17 cellular contexts compared by ENCODE assay signal in the genomic region with DNA sequence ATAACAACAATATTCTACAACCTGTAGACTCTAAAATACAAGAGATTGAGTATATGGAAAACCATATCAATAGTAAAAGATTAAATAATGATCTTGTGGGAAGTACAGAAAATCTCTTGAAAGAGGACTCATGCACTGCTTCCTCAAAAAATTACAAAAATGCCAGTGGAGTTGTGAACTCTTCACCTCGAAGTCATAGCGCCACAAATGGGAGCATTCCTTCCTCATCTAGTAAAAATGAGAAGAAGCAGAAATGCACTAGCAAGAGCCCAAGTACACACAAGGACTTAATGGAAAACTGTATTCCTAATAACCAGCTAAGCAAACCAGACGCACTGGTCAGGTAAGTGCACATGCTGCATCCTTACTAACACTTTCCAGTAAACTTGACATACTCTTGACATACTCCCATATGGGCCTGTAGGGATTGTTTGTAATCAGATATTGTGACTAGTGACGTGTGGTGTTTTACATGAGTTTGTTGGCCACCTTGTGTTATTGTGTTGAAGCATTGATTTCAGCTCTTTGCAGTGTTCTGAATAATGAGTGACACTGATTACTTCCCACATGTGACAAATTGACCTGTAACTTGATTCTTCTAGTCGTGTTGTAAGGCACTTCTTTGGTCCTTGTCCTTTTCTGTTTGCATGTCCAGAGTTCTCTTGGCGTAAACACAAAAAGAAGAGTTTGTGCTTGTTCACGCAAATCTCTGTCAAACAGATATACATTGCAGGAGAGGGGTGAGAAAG. TPM values are rescaled to one million over a fixed set of nuclear protein-coding genes. Genes with fewer than 3 reads are reported as not detected.
DNase-seq lines count a peak whose midpoint lies in the region; ATAC-seq and TF ChIP-seq lines count a peak whose summit lies in the region.
"Had no signal": no experiment of that assay in that cellular context is flagged by ENCODE, and none has a peak within 500 bp of the region (broad histone marks: within the 10 kb centered on the region; RNA-seq: fewer than 3 reads in every experiment).

No MANE protein-coding gene starts in this region.

- H3K9me3 ChIP-seq in skeletal muscle tissue (ENCODE audit: control insufficient read depth in 3 of 3, low read length in 3 of 3): no peaks in the 10 kb centered on the region
- H3K9me3 ChIP-seq: A549, adrenal gland had no signal

- no peaks in the 10 kb centered on the region for H3K27me3 ChIP-seq in skeletal muscle tissue (ENCODE audit: control insufficient read depth in 3 of 3, insufficient read depth in 3 of 3, low read length in 3 of 3)
- H3K27me3 ChIP-seq: adrenal gland had no signal

- peak overlapping the region; percentile 54 for H3K27ac ChIP-seq in skeletal muscle tissue (ENCODE audit: low read depth, low read length)
- H3K27ac ChIP-seq: A549, adrenal gland, SK-N-MC, WERI-Rb-1 had no signal

- H3K4me1 ChIP-seq in skeletal muscle tissue (ENCODE audit: control insufficient read depth in 3 of 3, insufficient read depth in 3 of 3, low read length in 3 of 3): peaks cover 17 to 34% (median 23%) of the 10 kb centered on the region in 3 donors
- H3K4me1 ChIP-seq: A549 had no signal

- TF ChIP-seq POLR2A in erythroblast (IDR thresholded peaks at IDR 0.05; ENCODE audit: low read length): no peak

- DNase-seq in SIG-M5 treated with dmso at 0.1 percent for 504 hours (lab: John Stamatoyannopoulos, UW; ENCODE audit: unreplicated experiment) (peak; percentile 58), SIG-M5 (lab: John Stamatoyannopoulos, UW) (no peak), NOMO-1 treated with DMSO at 0.1 percent for 48 hours (lab: John Stamatoyannopoulos, UW; ENCODE audit: unreplicated experiment) (peak; percentile 51), epithelial cell of esophagus (ENCODE audit: low read depth) (peak; percentile 22), erythroblast (lab: John Stamatoyannopoulos, UW) (no peak)
- no peak for DNase-seq in activated CD4-positive, alpha-beta T cell treated with anti-CD3 and anti-CD28 coated beads, Interleukin-2, amount 50 U/mL, for 4 hours
- DNase-seq: adrenal gland; CD8-positive, alpha-beta T cell; natural killer cell; NCI-H1694; NCI-H510A; WERI-Rb-1 had no signal

- H3K36me3 ChIP-seq in skeletal muscle tissue (ENCODE audit: control insufficient read depth in 3 of 3, insufficient read depth in 3 of 3, low read length in 3 of 3): peaks cover 6 to 23% (median 23%) of the 10 kb centered on the region in 3 donors

- no peak for ATAC-seq in HG03342 (IDR thresholded peaks at IDR 0.05; ENCODE audit: unreplicated experiment)
- ATAC-seq: A549; CD8-positive, alpha-beta T cell; natural killer cell had no signal

- no peak overlapping the region for H3K9ac ChIP-seq in skeletal muscle tissue (ENCODE audit: low read depth in 1 of 3, low read length in 3 of 3)

- no peak for TF ChIP-seq CTCF in epithelial cell of esophagus (IDR thresholded peaks at IDR 0.05; ENCODE audit: insufficient read depth, low read depth, low read length, missing control alignments)

- H3K4me3 ChIP-seq in epithelial cell of esophagus (ENCODE audit: low read length) (no peak overlapping the region), skeletal muscle tissue (ENCODE audit: low read length in 3 of 3) (no peak overlapping the region)
- H3K4me3 ChIP-seq: A549, adrenal gland, SK-N-MC had no signal

RNA-seq across cellular contexts. Expression of gene MACO1, which starts 28.0 kb away (rescaled TPM):
- 16.2 TPM for total RNA-seq in skeletal muscle tissue

RNA-seq across cellular contexts. Expression of gene RHCE, which starts 38.1 kb away (rescaled TPM):
- total RNA-seq in skeletal muscle tissue: 0.52 TPM
- total RNA-seq: natural killer cell, posterior vena cava had no signal

Comparison
In these comparisons a context has a peak if more than half of its experiments do, and no peak if none do; other contexts are left out.
1. DNase-seq: peak in SIG-M5 treated with dmso at 0.1 percent for 504 hours (single experiment), NOMO-1 treated with DMSO at 0.1 percent for 48 hours (single experiment) and epithelial cell of esophagus (single experiment); none in SIG-M5 (single experiment), erythroblast (0 of 2) and activated CD4-positive, alpha-beta T cell treated with anti-CD3 and anti-CD28 coated beads, Interleukin-2, amount 50 U/mL, for 4 hours (0 of 2).